In genomic region chr18:30982285-30982992, GRCh38 we compare ENCODE assay signal across 1 cellular context.
TF ChIP-seq lines count a peak whose summit lies in the region.

No MANE protein-coding gene starts in this region.

TF ChIP-seq in GM23338, 12 proteins besides CTCF, POLR2A, EP300 and RAD21 (continued from another document):
- TF ChIP-seq ZNF462 (CRISPR knock-in tag; IDR thresholded peaks at IDR 0.05), result no peak
TF ChIP-seq in GM23338: peak in this region for 0.
